Comparison of ENCODE assay signal across 35 cellular contexts in the genomic region with DNA sequence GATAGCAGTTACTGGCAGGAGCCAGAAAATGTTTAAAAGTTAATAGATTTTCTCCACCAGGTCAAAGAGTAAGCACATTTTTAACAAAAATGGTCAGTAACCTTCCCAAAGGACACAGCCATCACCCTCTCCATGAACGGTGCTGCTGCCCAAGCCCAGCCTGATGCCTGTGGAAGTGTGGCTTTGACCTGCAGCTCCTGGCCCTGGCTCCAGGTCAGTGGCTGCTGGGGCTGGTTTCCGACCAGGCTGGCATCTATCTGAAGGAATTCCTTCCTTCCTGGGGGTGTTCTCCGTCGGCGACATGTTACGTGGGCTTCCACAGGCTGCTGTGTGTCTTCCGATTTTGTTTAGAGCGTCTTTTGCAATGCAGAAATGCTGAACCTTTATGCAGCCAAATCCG.
"Had no signal": no experiment of that assay in that cellular context is flagged by ENCODE, and none has a peak within 500 bp of the region (broad histone marks: within the 10 kb centered on the region; RNA-seq: fewer than 3 reads in every experiment).

No MANE protein-coding gene starts in this region.

- H3K9me3 ChIP-seq: body of pancreas, breast epithelium had no signal

- H3K27ac ChIP-seq: body of pancreas, breast epithelium, VCaP had no signal

- H3K4me1 ChIP-seq: body of pancreas, breast epithelium had no signal

- DNase-seq: activated B cell treated with CpG ODN at 0.5 μM for 24 hours; activated CD4-positive, alpha-beta memory T cell treated with anti-CD3 and anti-CD28 coated beads for 36 hours; activated CD4-positive, alpha-beta T cell treated with anti-CD3 and anti-CD28 coated beads for 4 hours; activated CD4-positive, alpha-beta T cell treated with anti-CD3 and anti-CD28 coated beads, Interleukin-2, amount 50 U/mL, for 1 hour; activated CD4-positive, CD25-positive, alpha-beta regulatory T cell treated with anti-CD3 and anti-CD28 coated beads, Interleukin-2, amount 50 U/mL, for 72 hours; activated CD8-positive, alpha-beta memory T cell treated with anti-CD3 and anti-CD28 coated beads, Interleukin-2, amount 50 U/mL, for 4 hours; activated gamma-delta T cell treated with Interleukin-2 at 50 U/mL for 16 hours; activated naive CD4-positive, alpha-beta T cell treated with anti-CD3 and anti-CD28 coated beads, Interleukin-2, amount 10 ng/mL, durations not matched to agents 7 days and 5 days; activated T-cell treated with anti-CD3 and anti-CD28 coated beads for 4 hours; activated T-cell treated with anti-CD3 and anti-CD28 coated beads, Interleukin-2, amount 50 U/mL, for 4 hours; amygdala; body of pancreas; caudate nucleus; Karpas-422; KBM-7; NCI-H1048; NCI-H1105 treated with DMSO at 0.1 percent for 48 hours; NCI-H1436; NCI-H1694; NCI-H1930; NCI-H2081 treated with DMSO at 0.1 percent for 48 hours; NCI-H226; NCI-H446 treated with DMSO at 0.1 percent for 48 hours; NCI-H524; NCI-H69; NCI-H82; SIG-M5; T-cell; T-helper 2 cell; T-helper 9 cell had no signal

- H3K4me3 ChIP-seq: body of pancreas, breast epithelium had no signal

- H3K27me3 ChIP-seq: body of pancreas, breast epithelium had no signal

- H3K36me3 ChIP-seq: breast epithelium had no signal

- FAIRE-seq: astrocyte had no signal

- ATAC-seq: activated T-cell treated with anti-CD3 and anti-CD28 coated beads, Interleukin-2, amount 50 U/mL, for 4 hours; body of pancreas; Panc1; SK-N-SH treated with all-trans-retinoic acid at 6 μM for 48 hours; T-cell had no signal
